In the genomic region with DNA sequence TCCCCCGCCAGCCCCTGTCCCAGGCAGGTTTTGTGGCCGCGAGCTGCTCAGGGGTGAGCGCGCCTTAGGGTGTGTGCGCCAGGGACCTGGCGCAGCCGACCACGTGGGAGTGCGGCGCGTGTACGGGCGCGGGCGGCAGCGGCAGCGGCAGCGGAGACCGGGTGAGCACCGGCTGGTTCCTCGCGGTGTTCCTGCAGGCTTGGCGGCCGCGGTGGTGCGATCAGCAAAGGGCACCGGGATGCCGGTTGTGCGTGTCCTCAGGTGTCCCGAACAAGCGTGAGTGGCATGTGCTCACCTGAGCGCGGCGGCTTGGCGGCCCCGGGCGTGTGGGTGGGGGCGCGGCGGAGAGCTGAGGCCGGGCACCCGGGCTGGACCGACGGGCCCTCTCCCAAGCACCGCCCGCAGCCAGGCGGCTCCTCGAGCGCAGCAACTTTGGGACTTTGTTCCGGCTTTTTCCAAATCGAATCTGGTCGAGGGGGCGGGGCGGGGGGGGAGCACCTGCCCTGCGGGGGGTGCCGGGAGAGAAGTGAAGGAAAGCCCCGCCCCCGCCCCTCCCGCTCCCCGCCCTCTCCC, we compare ENCODE assay signal across 6 cellular contexts. TPM values are rescaled to one million over a fixed set of nuclear protein-coding genes. Genes with fewer than 3 reads are reported as not detected.
DNase-seq lines count a peak whose midpoint lies in the region; ATAC-seq and TF ChIP-seq lines count a peak whose summit lies in the region.

No MANE protein-coding gene starts in this region.

- peaks cover 30 to 45% of the 10 kb centered on the region in 2 donors for H3K27me3 Mint-ChIP-seq in CD8-positive, alpha-beta memory T cell

- no peaks in the 10 kb centered on the region for H3K9me3 ChIP-seq in CD8-positive, alpha-beta memory T cell (ENCODE audit: low read length)

- H3K27me3 ChIP-seq in CD8-positive, alpha-beta memory T cell (ENCODE audit: insufficient read depth, low read length, poor library complexity, severe bottlenecking): peaks cover 9% of the 10 kb centered on the region

- H3K27ac ChIP-seq in CD8-positive, alpha-beta memory T cell (ENCODE audit: low read depth, low read length): no peak overlapping the region

- peaks cover 6% of the 10 kb centered on the region for H3K4me1 ChIP-seq in CD8-positive, alpha-beta memory T cell (ENCODE audit: insufficient read depth, low read length)

- no peak for TF ChIP-seq CTCF in fibroblast of the aortic adventitia (IDR thresholded peaks at IDR 0.05; ENCODE audit: insufficient read depth, low read length)

- POLR2A ChIA-PET in CD8-positive, alpha-beta memory T cell (lab: Charles Lee): no interaction called here

- ATAC-seq in SK-N-SH treated with all-trans-retinoic acid at 6 μM for 48 hours (peak; percentile 28), HG03280 (IDR thresholded peaks at IDR 0.05; ENCODE audit: unreplicated experiment) (no peak), GM19328 (IDR thresholded peaks at IDR 0.05; ENCODE audit: unreplicated experiment) (no peak)

- H3K4me3 Mint-ChIP-seq in CD8-positive, alpha-beta memory T cell: peak overlapping the region; percentile 65 to 84 (median 81)

- H3K36me3 ChIP-seq in CD8-positive, alpha-beta memory T cell (ENCODE audit: insufficient read depth, low read length): no peaks in the 10 kb centered on the region

- H3K9me3 Mint-ChIP-seq in CD8-positive, alpha-beta memory T cell: no peaks in the 10 kb centered on the region

- DNase-seq in CD8-positive, alpha-beta memory T cell: no peak
- DNase-seq in fibroblast of the aortic adventitia (ENCODE audit: low read depth): no peak
- peak; percentile 20 to 45 for DNase-seq in stimulated activated CD4-positive, alpha-beta T cell treated with anti-CD3 and anti-CD28 coated beads, Interleukin-1b, Interleukin-23, amount 100 ng/mL, for 4 hours (ENCODE audit: low read depth in 2 of 2)

- no peaks in the 10 kb centered on the region for H3K36me3 Mint-ChIP-seq in CD8-positive, alpha-beta memory T cell

- peak overlapping the region in 1 of 8 donors; percentile 34 for H3K27ac Mint-ChIP-seq in CD8-positive, alpha-beta memory T cell

- CTCF ChIA-PET in CD8-positive, alpha-beta memory T cell (lab: Charles Lee): interaction anchor here (0.8 kb wide), 1 partner anchor 51 kb away, joined by 3 read pairs; a partner anchor contains a TSS

- peak overlapping the region; percentile 11 for H3K4me3 ChIP-seq in CD8-positive, alpha-beta memory T cell (ENCODE audit: low read length)
- peak overlapping the region; percentile 35 for H3K4me3 ChIP-seq in fibroblast of the aortic adventitia (ENCODE audit: low read depth, low read length)

- peaks cover 0 to 14% (median 10%) of the 10 kb centered on the region in 3 donors for H3K4me1 Mint-ChIP-seq in CD8-positive, alpha-beta memory T cell

TF ChIP-seq in SK-N-SH treated with all-trans-retinoic acid at 6 μM for 48 hours, 23 proteins besides CTCF, POLR2A, EP300 and RAD21:
- no peak for TF ChIP-seq ZFP30 (CRISPR knock-in tag; IDR thresholded peaks at IDR 0.05)
- TF ChIP-seq ZNF70 (CRISPR knock-in tag; IDR thresholded peaks at IDR 0.05): no peak
- TF ChIP-seq, protein P1, sequence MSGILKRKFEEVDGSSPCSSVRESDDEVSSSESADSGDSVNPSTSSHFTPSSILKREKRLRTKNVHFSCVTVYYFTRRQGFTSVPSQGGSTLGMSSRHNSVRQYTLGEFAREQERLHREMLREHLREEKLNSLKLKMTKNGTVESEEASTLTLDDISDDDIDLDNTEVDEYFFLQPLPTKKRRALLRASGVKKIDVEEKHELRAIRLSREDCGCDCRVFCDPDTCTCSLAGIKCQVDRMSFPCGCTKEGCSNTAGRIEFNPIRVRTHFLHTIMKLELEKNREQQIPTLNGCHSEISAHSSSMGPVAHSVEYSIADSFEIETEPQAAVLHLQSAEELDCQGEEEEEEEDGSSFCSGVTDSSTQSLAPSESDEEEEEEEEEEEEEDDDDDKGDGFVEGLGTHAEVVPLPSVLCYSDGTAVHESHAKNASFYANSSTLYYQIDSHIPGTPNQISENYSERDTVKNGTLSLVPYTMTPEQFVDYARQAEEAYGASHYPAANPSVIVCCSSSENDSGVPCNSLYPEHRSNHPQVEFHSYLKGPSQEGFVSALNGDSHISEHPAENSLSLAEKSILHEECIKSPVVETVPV (CRISPR knock-in tag; IDR thresholded peaks at IDR 0.05): no peak
- no peak for TF ChIP-seq SNAI2 (CRISPR knock-in tag; IDR thresholded peaks at IDR 0.05)
- TF ChIP-seq ISL1 (CRISPR knock-in tag; IDR thresholded peaks at IDR 0.05): no peak
- no peak for TF ChIP-seq ZC3H10 (CRISPR knock-in tag; IDR thresholded peaks at IDR 0.05)
- TF ChIP-seq TOX (CRISPR knock-in tag; IDR thresholded peaks at IDR 0.05; ENCODE audit: borderline replicate concordance): no peak
- TF ChIP-seq, protein P2, sequence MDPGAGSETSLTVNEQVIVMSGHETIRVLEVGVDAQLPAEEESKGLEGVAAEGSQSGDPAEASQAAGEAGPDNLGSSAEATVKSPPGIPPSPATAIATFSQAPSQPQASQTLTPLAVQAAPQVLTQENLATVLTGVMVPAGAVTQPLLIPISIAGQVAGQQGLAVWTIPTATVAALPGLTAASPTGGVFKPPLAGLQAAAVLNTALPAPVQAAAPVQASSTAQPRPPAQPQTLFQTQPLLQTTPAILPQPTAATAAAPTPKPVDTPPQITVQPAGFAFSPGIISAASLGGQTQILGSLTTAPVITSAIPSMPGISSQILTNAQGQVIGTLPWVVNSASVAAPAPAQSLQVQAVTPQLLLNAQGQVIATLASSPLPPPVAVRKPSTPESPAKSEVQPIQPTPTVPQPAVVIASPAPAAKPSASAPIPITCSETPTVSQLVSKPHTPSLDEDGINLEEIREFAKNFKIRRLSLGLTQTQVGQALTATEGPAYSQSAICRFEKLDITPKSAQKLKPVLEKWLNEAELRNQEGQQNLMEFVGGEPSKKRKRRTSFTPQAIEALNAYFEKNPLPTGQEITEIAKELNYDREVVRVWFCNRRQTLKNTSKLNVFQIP (CRISPR knock-in tag; IDR thresholded peaks at IDR 0.05; ENCODE audit: borderline replicate concordance, low read depth): no peak
- no peak for TF ChIP-seq GLIS3 (CRISPR knock-in tag; IDR thresholded peaks at IDR 0.05)
- no peak for TF ChIP-seq ARNTL (CRISPR knock-in tag; IDR thresholded peaks at IDR 0.05; ENCODE audit: borderline replicate concordance, low read depth)
- TF ChIP-seq BACH2 (CRISPR knock-in tag; IDR thresholded peaks at IDR 0.05; ENCODE audit: borderline replicate concordance): no peak
- TF ChIP-seq ZNF565 (CRISPR knock-in tag; conservative IDR thresholded peaks at IDR 0.05; ENCODE audit: low read depth): no peak
- TF ChIP-seq ESRRG (CRISPR knock-in tag; IDR thresholded peaks at IDR 0.05): no peak
- no peak for TF ChIP-seq CSDC2 (CRISPR knock-in tag; IDR thresholded peaks at IDR 0.05)
- no peak for TF ChIP-seq ZFP3 (CRISPR knock-in tag; IDR thresholded peaks at IDR 0.05)
- TF ChIP-seq ZNF8 (CRISPR knock-in tag; IDR thresholded peaks at IDR 0.05): no peak
- no peak for TF ChIP-seq RARB (CRISPR knock-in tag; IDR thresholded peaks at IDR 0.05)
- TF ChIP-seq, protein P3, sequence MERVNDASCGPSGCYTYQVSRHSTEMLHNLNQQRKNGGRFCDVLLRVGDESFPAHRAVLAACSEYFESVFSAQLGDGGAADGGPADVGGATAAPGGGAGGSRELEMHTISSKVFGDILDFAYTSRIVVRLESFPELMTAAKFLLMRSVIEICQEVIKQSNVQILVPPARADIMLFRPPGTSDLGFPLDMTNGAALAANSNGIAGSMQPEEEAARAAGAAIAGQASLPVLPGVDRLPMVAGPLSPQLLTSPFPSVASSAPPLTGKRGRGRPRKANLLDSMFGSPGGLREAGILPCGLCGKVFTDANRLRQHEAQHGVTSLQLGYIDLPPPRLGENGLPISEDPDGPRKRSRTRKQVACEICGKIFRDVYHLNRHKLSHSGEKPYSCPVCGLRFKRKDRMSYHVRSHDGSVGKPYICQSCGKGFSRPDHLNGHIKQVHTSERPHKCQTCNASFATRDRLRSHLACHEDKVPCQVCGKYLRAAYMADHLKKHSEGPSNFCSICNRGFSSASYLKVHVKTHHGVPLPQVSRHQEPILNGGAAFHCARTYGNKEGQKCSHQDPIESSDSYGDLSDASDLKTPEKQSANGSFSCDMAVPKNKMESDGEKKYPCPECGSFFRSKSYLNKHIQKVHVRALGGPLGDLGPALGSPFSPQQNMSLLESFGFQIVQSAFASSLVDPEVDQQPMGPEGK (CRISPR knock-in tag; IDR thresholded peaks at IDR 0.05; ENCODE audit: borderline replicate concordance): no peak
- TF ChIP-seq TCF4 (CRISPR knock-in tag; IDR thresholded peaks at IDR 0.05; ENCODE audit: borderline replicate concordance): no peak
- no peak for TF ChIP-seq OSR1 (CRISPR knock-in tag; IDR thresholded peaks at IDR 0.05)

RNA-seq across cellular contexts. Expression of a gene that starts 0.3 kb away (rescaled TPM):
- total RNA-seq in CD8-positive, alpha-beta memory T cell: 1 to 10 TPM; 1.1 to 1.5 TPM
- polyA plus RNA-seq in CD8-positive, alpha-beta memory T cell: not detected
- total RNA-seq in fibroblast of the aortic adventitia (ENCODE audit: low replicate concordance): not detected in 2 replicates

RNA-seq across cellular contexts. Expression of a gene that starts 14.3 kb away (rescaled TPM):
- 1 to 10 TPM; 1.3 TPM for total RNA-seq in CD8-positive, alpha-beta memory T cell
- polyA plus RNA-seq in CD8-positive, alpha-beta memory T cell: 0.60 TPM
- 7.1 and 7.6 TPM in 2 replicates for total RNA-seq in fibroblast of the aortic adventitia (ENCODE audit: low replicate concordance)

RNA-seq across cellular contexts. Expression of a gene that starts 37.3 kb away (rescaled TPM):
- not detected for total RNA-seq in CD8-positive, alpha-beta memory T cell
- polyA plus RNA-seq in CD8-positive, alpha-beta memory T cell: not detected
- total RNA-seq in fibroblast of the aortic adventitia (ENCODE audit: low replicate concordance): 0.74 and 0.99 TPM in 2 replicates

RNA-seq across cellular contexts. Expression of a gene that starts 50.4 kb away (rescaled TPM):
- total RNA-seq in CD8-positive, alpha-beta memory T cell: 10 to 100 TPM; 49.3 to 57.6 TPM
- polyA plus RNA-seq in CD8-positive, alpha-beta memory T cell: 107 TPM
- total RNA-seq in fibroblast of the aortic adventitia (ENCODE audit: low replicate concordance): 47.8 and 114 TPM in 2 replicates

RNA-seq across cellular contexts. Expression of a gene that starts 52.8 kb away (rescaled TPM):
- total RNA-seq in CD8-positive, alpha-beta memory T cell: not detected
- not detected for polyA plus RNA-seq in CD8-positive, alpha-beta memory T cell
- total RNA-seq in fibroblast of the aortic adventitia (ENCODE audit: low replicate concordance): not detected in 2 replicates

Comparison
In these comparisons a context has a peak if more than half of its experiments do, and no peak if none do; other contexts are left out.
1. DNase-seq: peak in stimulated activated CD4-positive, alpha-beta T cell treated with anti-CD3 and anti-CD28 coated beads, Interleukin-1b, Interleukin-23, amount 100 ng/mL, for 4 hours (2 of 2); none in CD8-positive, alpha-beta memory T cell (0 of 5) and fibroblast of the aortic adventitia (single experiment).